14 cellular contexts compared by ENCODE assay signal in the genomic region with DNA sequence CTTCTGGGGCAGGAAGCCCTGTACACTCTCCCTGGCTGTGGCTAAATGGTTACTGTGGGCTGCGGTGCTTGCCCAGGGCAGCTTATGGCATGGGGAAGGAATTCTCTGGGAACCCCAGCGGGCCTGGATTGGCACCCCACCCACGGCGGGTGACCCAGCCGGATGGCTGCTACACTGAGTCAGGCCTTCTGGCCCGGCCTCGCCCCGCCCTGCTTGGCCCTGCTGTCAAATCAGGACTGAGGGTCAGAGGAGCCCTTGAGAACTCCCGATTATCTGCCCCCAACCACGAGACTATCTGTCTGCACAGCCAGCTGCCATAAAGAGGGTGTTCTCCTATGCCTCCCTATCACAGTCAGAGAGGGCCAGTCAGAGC. TPM values are rescaled to one million over a fixed set of nuclear protein-coding genes. Genes with fewer than 3 reads are reported as not detected.
DNase-seq lines count a peak whose midpoint lies in the region; ATAC-seq, FAIRE-seq and TF ChIP-seq lines count a peak whose summit lies in the region.
"Had no signal": no experiment of that assay in that cellular context is flagged by ENCODE, and none has a peak within 500 bp of the region (broad histone marks: within the 10 kb centered on the region; RNA-seq: fewer than 3 reads in every experiment).

No MANE protein-coding gene starts in this region.

- H3K4me3 ChIP-seq in AG04449 (ENCODE audit: low read depth, low read length): no peak overlapping the region
- no peak overlapping the region for H3K4me3 ChIP-seq in bronchial epithelial cell (ENCODE audit: low read depth, low read length)
- no peak overlapping the region for H3K4me3 ChIP-seq in mucosa of descending colon
- no peak overlapping the region for H3K4me3 ChIP-seq in Peyer's patch
- H3K4me3 ChIP-seq: thoracic aorta had no signal

- POLR2A ChIA-PET in AG04449 (lab: Yijun Ruan, JAX): no interaction called here

- H3K36me3 ChIP-seq in bronchial epithelial cell (ENCODE audit: control insufficient read depth, insufficient read depth, low read length) (no peaks in the 10 kb centered on the region), mucosa of descending colon (ENCODE audit: low read depth) (no peaks in the 10 kb centered on the region), Peyer's patch (no peaks in the 10 kb centered on the region)
- H3K36me3 ChIP-seq: BE2C, thoracic aorta had no signal

- H3K9me3 ChIP-seq in mucosa of descending colon (no peaks in the 10 kb centered on the region), Peyer's patch (no peaks in the 10 kb centered on the region)
- H3K9me3 ChIP-seq: BE2C, thoracic aorta had no signal

- no peaks in the 10 kb centered on the region for H3K36me3 Mint-ChIP-seq in activated CD4-positive, alpha-beta T cell treated with anti-CD3 and anti-CD28 coated beads, Interleukin-2, amount 10 ng/mL, durations not matched to agents 24 days and 14 days (ENCODE audit: low read depth)

- H3K9me3 Mint-ChIP-seq in activated CD4-positive, alpha-beta T cell treated with anti-CD3 and anti-CD28 coated beads, Interleukin-2, amount 10 ng/mL, durations not matched to agents 24 days and 14 days: no peaks in the 10 kb centered on the region

- H3K27me3 ChIP-seq in bronchial epithelial cell (ENCODE audit: control insufficient read depth, insufficient read depth, low read length): no peaks in the 10 kb centered on the region
- H3K27me3 ChIP-seq in Peyer's patch: no peaks in the 10 kb centered on the region
- H3K27me3 ChIP-seq: BE2C had no signal

- ATAC-seq in mucosa of descending colon: peak; percentile 49

- H3K27me3 Mint-ChIP-seq in activated CD4-positive, alpha-beta T cell treated with anti-CD3 and anti-CD28 coated beads, Interleukin-2, amount 10 ng/mL, durations not matched to agents 24 days and 14 days: peaks cover 3% of the 10 kb centered on the region

- CTCF ChIA-PET in AG04449 (lab: Yijun Ruan, JAX): interaction anchor here (1.1 to 2.3 kb wide), 4 partner anchors 9 to 24 kb away, joined by 3 to 13 read pairs (median 4); no protein-coding TSS in a partner anchor

- TF ChIP-seq CTCF in AG04449 (IDR thresholded peaks at IDR 0.05; ENCODE audit: insufficient read depth, low read length, missing control alignments) (no peak), bronchial epithelial cell (IDR thresholded peaks at IDR 0.05; ENCODE audit: insufficient read depth, low read length, severe bottlenecking) (no peak), mucosa of descending colon (IDR thresholded peaks at IDR 0.05) (no peak), Peyer's patch (IDR thresholded peaks at IDR 0.05) (no peak)

- peaks cover 5% of the 10 kb centered on the region for H3K4me1 Mint-ChIP-seq in activated CD4-positive, alpha-beta T cell treated with anti-CD3 and anti-CD28 coated beads, Interleukin-2, amount 10 ng/mL, durations not matched to agents 24 days and 14 days

- DNase-seq in AG04449 (ENCODE audit: low read depth, low spot score): peak; percentile 10
- DNase-seq in LHCN-M2 (ENCODE audit: low read depth): peak; percentile 90
- peak; percentile 82 for DNase-seq in bronchial epithelial cell (ENCODE audit: low read depth)
- no peak for DNase-seq in mucosa of descending colon
- DNase-seq in Peyer's patch: no peak
- DNase-seq in activated CD4-positive, alpha-beta T cell treated with anti-CD3 and anti-CD28 coated beads, Interleukin-2, amount 10 ng/mL, durations not matched to agents 24 days and 14 days: no peak
- DNase-seq in urothelium cell line (ENCODE audit: low spot score): no peak
- DNase-seq in activated effector memory CD4-positive, alpha-beta T cell treated with anti-CD3 and anti-CD28 coated beads, Interleukin-2, amount 50 U/mL, for 16 hours: no peak
- DNase-seq: activated effector memory CD4-positive, alpha-beta T cell treated with Interleukin-2 at 50 U/mL for 16 hours; BE2C; effector CD8-positive, alpha-beta T cell; NCI-H1436 treated with DMSO at 0.1 percent for 48 hours; stimulated activated CD4-positive, alpha-beta T cell treated with anti-CD3 and anti-CD28 coated beads, Interleukin-4, amount 100 ng/mL, for 24 hours had no signal

- TF ChIP-seq POLR2A in Peyer's patch (IDR thresholded peaks at IDR 0.05): no peak

- H3K4me3 Mint-ChIP-seq in activated CD4-positive, alpha-beta T cell treated with anti-CD3 and anti-CD28 coated beads, Interleukin-2, amount 10 ng/mL, durations not matched to agents 24 days and 14 days: no peak overlapping the region

- H3K27ac Mint-ChIP-seq in activated CD4-positive, alpha-beta T cell treated with anti-CD3 and anti-CD28 coated beads, Interleukin-2, amount 10 ng/mL, durations not matched to agents 24 days and 14 days: no peak overlapping the region

- intact Hi-C loops in mucosa of descending colon (cut with DNase I, micrococcal nuclease): no loop called here
- intact Hi-C loops in activated CD4-positive, alpha-beta T cell treated with anti-CD3 and anti-CD28 coated beads, Interleukin-2, amount 10 ng/mL, durations not matched to agents 24 days and 14 days (cut with micrococcal nuclease): no loop called here

- H3K4me1 ChIP-seq in mucosa of descending colon (ENCODE audit: low read depth) (peaks cover 7% of the 10 kb centered on the region), Peyer's patch (peaks cover 0 to 8% (median 0%) of the 10 kb centered on the region in 4 donors)
- H3K4me1 ChIP-seq: BE2C had no signal

- FAIRE-seq in bronchial epithelial cell (lab: Jason Lieb, UNC): no peak
- FAIRE-seq in urothelium cell line (lab: Jason Lieb, UNC): no peak

- no peak overlapping the region for H3K27ac ChIP-seq in Peyer's patch
- H3K27ac ChIP-seq: thoracic aorta had no signal

RNA-seq across cellular contexts. Expression of gene ITPR3, which starts 7.3 kb away (rescaled TPM):
- 48.6 and 50.1 TPM in 2 replicates for total RNA-seq in LHCN-M2 (2014; rRNA removed)
- polyA plus RNA-seq in LHCN-M2 (2012): 34.1 TPM
- total RNA-seq in bronchial epithelial cell: 66.6 and 95.6 TPM in 2 replicates
- 100 to 1,000 TPM in 2 of 3 donors, 10 to 100 TPM in 1; 60.2 to 111 (median 103) TPM for total RNA-seq in mucosa of descending colon
- 100 to 1,000 TPM; 139 to 250 (median 182) TPM for total RNA-seq in Peyer's patch
- total RNA-seq in activated CD4-positive, alpha-beta T cell treated with anti-CD3 and anti-CD28 coated beads, Interleukin-2, amount 10 ng/mL, durations not matched to agents 24 days and 14 days: 45.5 and 45.6 TPM in 2 replicates

RNA-seq across cellular contexts. Expression of gene BAK1, which starts 33.7 kb away (rescaled TPM):
- total RNA-seq in LHCN-M2 (2014; rRNA removed) (18.5 and 19.3 TPM in 2 replicates), bronchial epithelial cell (25.5 and 47.5 TPM in 2 replicates), mucosa of descending colon (10 to 100 TPM; 57.1 to 97.9 (median 90.5) TPM), Peyer's patch (10 to 100 TPM; 28.9 to 71.7 (median 66.3) TPM)
- polyA plus RNA-seq in LHCN-M2 (2012): 26.2 TPM
- total RNA-seq in activated CD4-positive, alpha-beta T cell treated with anti-CD3 and anti-CD28 coated beads, Interleukin-2, amount 10 ng/mL, durations not matched to agents 24 days and 14 days: 54.7 and 55.9 TPM in 2 replicates

Comparison
In these comparisons a context has a peak if more than half of its experiments do, and no peak if none do; other contexts are left out.
1. DNase-seq: peak in AG04449 (single experiment), LHCN-M2 (single experiment) and bronchial epithelial cell (single experiment); none in mucosa of descending colon (0 of 3), Peyer's patch (0 of 3), activated CD4-positive, alpha-beta T cell treated with anti-CD3 and anti-CD28 coated beads, Interleukin-2, amount 10 ng/mL, durations not matched to agents 24 days and 14 days (single experiment), urothelium cell line (single experiment) and activated effector memory CD4-positive, alpha-beta T cell treated with anti-CD3 and anti-CD28 coated beads, Interleukin-2, amount 50 U/mL, for 16 hours (single experiment).